ENCODE assay signal across 8 cellular contexts in genomic region chr10:27256299-27256698, GRCh38.
"Had no signal": no experiment of that assay in that cellular context is flagged by ENCODE, and none has a peak within 500 bp of the region (broad histone marks: within the 10 kb centered on the region; RNA-seq: fewer than 3 reads in every experiment).

No MANE protein-coding gene starts in this region.

- H3K36me3 ChIP-seq: HAP-1 had no signal

- H3K4me3 ChIP-seq: GM23338, HAP-1, K562 had no signal

- FAIRE-seq: HTR-8/SVneo, K562 had no signal

- H3K9me3 ChIP-seq: HAP-1 had no signal

- H3K4me1 ChIP-seq: HAP-1 had no signal

- H3K4me2 ChIP-seq: GM23338 had no signal

- DNase-seq: HFFc6, IMR-90, KG1 had no signal

- H2AFZ ChIP-seq: GM23338 had no signal

- ATAC-seq: GM23338, HCT116, K562 had no signal
